6 cellular contexts compared by ENCODE assay signal in genomic region chr9:128190516-128191405, GRCh38. TPM values are rescaled to one million over a fixed set of nuclear protein-coding genes. Genes with fewer than 3 reads are reported as not detected.
DNase-seq lines count a peak whose midpoint lies in the region; ATAC-seq and TF ChIP-seq lines count a peak whose summit lies in the region.

No MANE protein-coding gene starts in this region.

- H3K4me3 Mint-ChIP-seq in naive B cell = peak overlapping the region; percentile 84 to 97 (median 94)

- peaks cover 0 to 8% of the 10 kb centered on the region in 2 donors for H3K36me3 Mint-ChIP-seq in naive B cell

- H3K9me3 Mint-ChIP-seq in naive B cell = no peaks in the 10 kb centered on the region

- H3K4me1 Mint-ChIP-seq in naive B cell = peaks cover 19 to 48% (median 36%) of the 10 kb centered on the region in 3 donors

- in situ Hi-C loops in astrocyte of the spinal cord (cut with HindIII; ENCODE audit: low sequenced_read_pairs) = no loop called here

- H3K27ac Mint-ChIP-seq in naive B cell = peak overlapping the region; percentile 81 to 99 (median 94)

- TF ChIP-seq CTCF in BE2C (IDR thresholded peaks at IDR 0.05; ENCODE audit: low read depth, low read length) (no peak), astrocyte of the spinal cord (IDR thresholded peaks at IDR 0.05; ENCODE audit: low read depth, low read length) (no peak)

- no peaks in the 10 kb centered on the region for H3K27me3 ChIP-seq in BE2C

- no peaks in the 10 kb centered on the region for H3K9me3 ChIP-seq in BE2C

- no peaks in the 10 kb centered on the region for H3K4me1 ChIP-seq in BE2C

- peak; percentile 14 for ATAC-seq in HG02870 (IDR thresholded peaks at IDR 0.05; ENCODE audit: unreplicated experiment)
- peak; percentile 43 to 59 for ATAC-seq in naive B cell (ENCODE audit: low read depth in 2 of 2)

- peak overlapping the region; percentile 89 for H3K4me3 ChIP-seq in BE2C (ENCODE audit: low read depth, low read length)
- peak overlapping the region; percentile 62 for H3K4me3 ChIP-seq in astrocyte of the spinal cord (ENCODE audit: low read depth, low read length)

- DNase-seq in BE2C (no peak), astrocyte of the spinal cord (ENCODE audit: low read depth, low spot score) (no peak), naive B cell (no peak), SKM-1 (lab: John Stamatoyannopoulos, UW; ENCODE audit: unreplicated experiment) (no peak), NCI-H510A (lab: John Stamatoyannopoulos, UW) (no peak)

- no peaks in the 10 kb centered on the region for H3K27me3 Mint-ChIP-seq in naive B cell

- H3K36me3 ChIP-seq in BE2C = peaks cover 22% of the 10 kb centered on the region

RNA-seq across cellular contexts. Expression of gene CIZ1, which starts 0.6 kb away (rescaled TPM):
- 260 TPM for polyA plus RNA-seq in BE2C (2012; ENCODE audit: insufficient read depth, insufficient read length, low read depth)
- polyA plus RNA-seq in naive B cell (ENCODE audit: low read depth in 6 of 6) = 10 to 100 TPM in 2 of 6 donors, 1 to 10 TPM in 4; 5.6 to 34.6 (median 9.9) TPM

RNA-seq across cellular contexts. Expression of gene DNM1, which starts 12.4 kb away (rescaled TPM):
- 83.3 TPM for polyA plus RNA-seq in BE2C (2012; ENCODE audit: insufficient read depth, insufficient read length, low read depth)
- polyA plus RNA-seq in naive B cell (ENCODE audit: low read depth in 6 of 6) = under 1 TPM in 4 of 6 donors, not detected in 2; 0.15 to 0.49 (median 0.20) TPM

RNA-seq across cellular contexts. Expression of gene BBLN, which starts 30.7 kb away (rescaled TPM):
- polyA plus RNA-seq in BE2C (2012; ENCODE audit: insufficient read depth, insufficient read length, low read depth) = 221 TPM
- polyA plus RNA-seq in naive B cell (ENCODE audit: low read depth in 6 of 6) = 10 to 100 TPM; 74.7 to 98.3 (median 93.5) TPM

RNA-seq across cellular contexts. Expression of gene LCN2, which starts 41.5 kb away (rescaled TPM):
- polyA plus RNA-seq in BE2C (2012; ENCODE audit: insufficient read depth, insufficient read length, low read depth) = not detected
- 1 to 10 TPM in 2 of 6 donors, under 1 TPM in 1, not detected in 3; 0.44 to 1.2 (median 1.2) TPM for polyA plus RNA-seq in naive B cell (ENCODE audit: low read depth in 6 of 6)
